Comparison of ENCODE assay signal across 7 cellular contexts in genomic region chr7:81141257-81142205, GRCh38.
A peak's percentile ranks its signal among the peaks of the same experiment; 100 is the strongest.
DNase-seq lines count a peak whose midpoint lies in the region; ATAC-seq, FAIRE-seq and TF ChIP-seq lines count a peak whose summit lies in the region.
"Not testable (repeated sequence)": the region's sequence is repeated elsewhere in the genome, so short reads cannot be mapped to it uniquely, and the experiment has no call there.

No MANE protein-coding gene starts in this region.

- TF ChIP-seq CTCF in Panc1 (IDR thresholded peaks at IDR 0.05); mesothelial cell of epicardium (IDR thresholded peaks at IDR 0.05; ENCODE audit: unreplicated experiment): not testable (repeated sequence)

- BruUV-seq in Panc1 (replicated peaks; lab: Mats Ljungman, UMichigan), result not testable (repeated sequence)

- not testable (repeated sequence) for H3K4me2 ChIP-seq in trophoblast cell (ENCODE audit: low read length)

- not testable (repeated sequence) for H3K18ac ChIP-seq in trophoblast cell (ENCODE audit: low read length)

- peak overlapping the region; percentile 17 for H3K9ac ChIP-seq in trophoblast cell (ENCODE audit: low read length)

- H3K79me2 ChIP-seq in trophoblast cell (ENCODE audit: control insufficient read depth, insufficient read depth, low read length, poor library complexity), result not testable (repeated sequence)

- not testable (repeated sequence) for H3K4ac ChIP-seq in trophoblast cell (ENCODE audit: low read depth, low read length)

- peak overlapping the region; percentile 50; the same call in 1 of the 2 replicates for H3K27ac ChIP-seq in Panc1 (ENCODE audit: low read length)
- not testable (repeated sequence) for H3K27ac ChIP-seq in right cardiac atrium (ENCODE audit: low read length); trophoblast cell (ENCODE audit: low read depth, low read length)

- peak overlapping the region; percentile 59 for H3K27ac Mint-ChIP-seq in mesothelial cell of epicardium

- not testable (repeated sequence) for H3K4me3 Mint-ChIP-seq in mesothelial cell of epicardium

- not testable (repeated sequence) for H3K27me3 Mint-ChIP-seq in mesothelial cell of epicardium (ENCODE audit: low read depth)

- intact Hi-C loops in Panc1 (cut with micrococcal nuclease; ENCODE audit: unreplicated experiment); right cardiac atrium (cut with DNase I): not testable (repeated sequence)

- not testable (repeated sequence) for H3K4me3 ChIP-seq in Panc1 (ENCODE audit: low read depth in 2 of 2, low read length in 2 of 2); right cardiac atrium (ENCODE audit: low read length); trophoblast cell (ENCODE audit: low read depth, low read length)

- not testable (repeated sequence) for ATAC-seq in Panc1
- ATAC-seq in right cardiac atrium, result peak; percentile 38 to 41

- H3K9me3 ChIP-seq in Panc1 (ENCODE audit: control insufficient read depth, insufficient read depth, low read depth, low read length); right cardiac atrium (ENCODE audit: control insufficient read depth, low read length); trophoblast cell (ENCODE audit: insufficient read depth, low read depth, low read length): not testable (repeated sequence)

- not testable (repeated sequence) for H3K4me1 ChIP-seq in Panc1 (ENCODE audit: control insufficient read depth, insufficient read depth, low read length); right cardiac atrium (ENCODE audit: control insufficient read depth, insufficient read depth, low read length); trophoblast cell (ENCODE audit: control insufficient read depth in 1 of 2, insufficient read depth in 2 of 2, low read length in 2 of 2)

- DNase-seq in MV-4-11 (lab: John Stamatoyannopoulos, UW), result peak; percentile 81
- DNase-seq in Panc1 (ENCODE audit: low read depth, low spot score); mesothelial cell of epicardium (ENCODE audit: low spot score in 2 of 2, unreplicated experiment in 2 of 2); trophoblast cell; urothelium cell line (ENCODE audit: low spot score): not testable (repeated sequence)
- DNase-seq in globus pallidus (ENCODE audit: low spot score), result peak; percentile 5
- peak in 2 of 3 donors; percentile 41 to 50 for DNase-seq in right cardiac atrium

- not testable (repeated sequence) for H2BK120ac ChIP-seq in trophoblast cell (ENCODE audit: insufficient read depth, low read length, poor library complexity)

- H3K27me3 ChIP-seq in Panc1 (ENCODE audit: control insufficient read depth, insufficient read depth, low read length); right cardiac atrium (ENCODE audit: control insufficient read depth, insufficient read depth); trophoblast cell (ENCODE audit: insufficient read depth, low read length): not testable (repeated sequence)

- in situ Hi-C loops in Panc1 (cut with HindIII; ENCODE audit: low pct_unique_long_range_greater_than_20kb, low sequenced_read_pairs), result not testable (repeated sequence)

- not testable (repeated sequence) for H3K79me1 ChIP-seq in trophoblast cell (ENCODE audit: low read length)

- H2BK12ac ChIP-seq in trophoblast cell (ENCODE audit: low read length), result not testable (repeated sequence)

- 94% methylated on average over 45 of the region's 45 CpGs for WGBS in right cardiac atrium
- WGBS in trophoblast cell (ENCODE audit: extremely low coverage, insufficient coverage, insufficient read length), result no CpG with 5 or more reads among the region's 45 CpGs

- H2AFZ ChIP-seq in trophoblast cell (ENCODE audit: insufficient read depth, low read length, poor library complexity), result not testable (repeated sequence)

- H4K8ac ChIP-seq in trophoblast cell (ENCODE audit: low read depth, low read length), result not testable (repeated sequence)

- H3K14ac ChIP-seq in trophoblast cell (ENCODE audit: low read length), result not testable (repeated sequence)

- CTCF ChIA-PET in Panc1 (lab: Charles Lee), result not testable (repeated sequence)

- H3K9me3 Mint-ChIP-seq in mesothelial cell of epicardium, result peaks cover 19% of the 10 kb centered on the region

- H2BK5ac ChIP-seq in trophoblast cell (ENCODE audit: low read depth, low read length, poor library complexity), result not testable (repeated sequence)

- H3K23ac ChIP-seq in trophoblast cell (ENCODE audit: low read length), result not testable (repeated sequence)

- not testable (repeated sequence) for H4K12ac ChIP-seq in trophoblast cell (ENCODE audit: low read depth, low read length)

- not testable (repeated sequence) for H3K36me3 Mint-ChIP-seq in mesothelial cell of epicardium

- not testable (repeated sequence) for H4K91ac ChIP-seq in trophoblast cell (ENCODE audit: low read depth, low read length)

- not testable (repeated sequence) for H2AK5ac ChIP-seq in trophoblast cell (ENCODE audit: low read length)

- not testable (repeated sequence) for H3K36me3 ChIP-seq in Panc1 (ENCODE audit: control insufficient read depth, insufficient read depth, low read length); trophoblast cell (ENCODE audit: control insufficient read depth in 1 of 2, insufficient read depth in 2 of 2, low read length in 2 of 2)

- H3K4me1 Mint-ChIP-seq in mesothelial cell of epicardium, result peaks cover 30% of the 10 kb centered on the region

- POLR2A ChIA-PET in Panc1 (lab: Charles Lee), result not testable (repeated sequence)

- FAIRE-seq in urothelium cell line (lab: Jason Lieb, UNC), result peak; percentile 89
